ENCODE assay signal across 11 cellular contexts in genomic region chr12:112122823-112123690, GRCh38. TPM values are rescaled to one million over a fixed set of nuclear protein-coding genes. Genes with fewer than 3 reads are reported as not detected.
DNase-seq lines count a peak whose midpoint lies in the region; ATAC-seq, FAIRE-seq and TF ChIP-seq lines count a peak whose summit lies in the region.
"Had no signal": no experiment of that assay in that cellular context is flagged by ENCODE, and none has a peak within 500 bp of the region (broad histone marks: within the 10 kb centered on the region; RNA-seq: fewer than 3 reads in every experiment).

No MANE protein-coding gene starts in this region.

- no peak for ATAC-seq in natural killer cell

- H3K9me3 ChIP-seq in HEK293 (ENCODE audit: control insufficient read depth, insufficient read depth, low read depth, low read length) (no peaks in the 10 kb centered on the region), small intestine (ENCODE audit: control insufficient read depth, low read depth) (no peaks in the 10 kb centered on the region)

- FAIRE-seq in small intestine (lab: Jason Lieb, UNC), result no peak

- WGBS in small intestine, 3 donors, result 44 to 62% (median 53%) methylated on average over 12 of the region's 12 CpGs

- POLR2A ChIA-PET in HEK293 (lab: Yijun Ruan, JAX), result interaction anchor here (0.8 to 1.3 kb wide), 5 partner anchors 9 to 21 kb away, joined by 3 to 5 read pairs (median 3); no protein-coding TSS in a partner anchor

- TF ChIP-seq CTCF in HEK293 (tag by site-specific recombination; IDR thresholded peaks at IDR 0.05) (no peak), fibroblast of villous mesenchyme (IDR thresholded peaks at IDR 0.05; ENCODE audit: insufficient read depth, low read depth, low read length) (no peak), natural killer cell (IDR thresholded peaks at IDR 0.05) (no peak)

- peaks cover 4 to 8% of the 10 kb centered on the region in 2 donors for H3K27me3 Mint-ChIP-seq in natural killer cell (ENCODE audit: low read depth in 2 of 2)

- no peaks in the 10 kb centered on the region for H3K27me3 ChIP-seq in small intestine (ENCODE audit: control insufficient read depth in 2 of 2, insufficient read depth in 2 of 2, low read length in 2 of 2)

- peaks cover 0 to 5% of the 10 kb centered on the region in 2 experiments; a peak in 1 of 3 replicates for H3K36me3 ChIP-seq in HEK293 (ENCODE audit: control insufficient read depth in 2 of 2, insufficient read depth in 1 of 2, low read length in 2 of 2)
- H3K36me3 ChIP-seq in small intestine (ENCODE audit: control insufficient read depth in 2 of 2, insufficient read depth in 2 of 2, low read length in 2 of 2), result no peaks in the 10 kb centered on the region

- peak overlapping the region; percentile 4; the same call in 1 of the 2 replicates for H3K27ac ChIP-seq in HEK293 (ENCODE audit: extremely low read depth, low read depth, low read length)
- H3K27ac ChIP-seq in small intestine (ENCODE audit: low read depth in 1 of 2, low read length in 1 of 2), result peak overlapping the region in 1 of 2 donors; percentile 64

- no peak overlapping the region for H3K27ac Mint-ChIP-seq in natural killer cell
- H3K27ac Mint-ChIP-seq: activated B cell treated with CpG ODN at 0.5 μM for 24 hours had no signal

- intact Hi-C loops in natural killer cell (cut with micrococcal nuclease), result loop anchor here (10.0 kb wide), 2 partner anchors 108 to 178 kb away; partner anchors contain the start of genes ERP29 and TMEM116

- H3K4me1 Mint-ChIP-seq in natural killer cell, result peaks cover 12 to 14% of the 10 kb centered on the region in 2 donors

- H3K4me1 ChIP-seq in HEK293 (ENCODE audit: control insufficient read depth, insufficient read depth, low read length) (peaks cover 18% of the 10 kb centered on the region), small intestine (ENCODE audit: control insufficient read depth in 2 of 2, insufficient read depth in 1 of 2, low read depth in 1 of 2, low read length in 1 of 2) (peaks cover 0 to 5% of the 10 kb centered on the region in 2 donors)

- DNase-seq in T1000 (lab: John Stamatoyannopoulos, UW) (peak; percentile 23), fibroblast of villous mesenchyme (ENCODE audit: low read depth) (peak; percentile 96), small intestine (peak; percentile 29), natural killer cell (no peak)
- no peak for DNase-seq in stimulated activated CD4-positive, alpha-beta T cell treated with anti-CD3 and anti-CD28 coated beads, Interleukin-2, amount 100 ng/mL, for 48 hours
- DNase-seq in activated CD4-positive, alpha-beta T cell treated with anti-CD3 and anti-CD28 coated beads for 4 hours, result no peak
- DNase-seq in activated CD4-positive, alpha-beta T cell treated with anti-CD3 and anti-CD28 coated beads, Interleukin-2, amount 50 U/mL, for 1 hour, result no peak
- DNase-seq: activated B cell treated with CpG ODN at 0.5 μM for 24 hours, NCI-H345, retina had no signal

- H3K4me3 ChIP-seq in HEK293 (ENCODE audit: low read depth, low read length) (no peak overlapping the region), fibroblast of villous mesenchyme (ENCODE audit: low read depth, low read length) (peak overlapping the region; percentile 3), small intestine (ENCODE audit: low read depth in 1 of 2, low read length in 2 of 2) (no peak overlapping the region)

- H3K4me3 Mint-ChIP-seq in natural killer cell, result no peak overlapping the region
- H3K4me3 Mint-ChIP-seq: activated B cell treated with CpG ODN at 0.5 μM for 24 hours had no signal

- no peaks in the 10 kb centered on the region for H3K36me3 Mint-ChIP-seq in natural killer cell

- H3K9me3 Mint-ChIP-seq in natural killer cell, result no peaks in the 10 kb centered on the region
- H3K9me3 Mint-ChIP-seq: activated B cell treated with CpG ODN at 0.5 μM for 24 hours had no signal

- CTCF ChIA-PET in HEK293 (lab: Yijun Ruan, JAX), result interaction anchor here (1.4 to 1.8 kb wide), 2 partner anchors 11 to 14 kb away, joined by 3 to 7 read pairs; partner anchors contain the start of gene NAA25

TF ChIP-seq in HEK293, 187 proteins besides CTCF, POLR2A, EP300 and RAD21 (continues in another document):
- no peak for TF ChIP-seq ZNF37A (tag by site-specific recombination; IDR thresholded peaks at IDR 0.05)
- 0 out of 2 replicates have a peak, but pooled peaks have one; percentile 52 for TF ChIP-seq ZNF2 (tag by site-specific recombination; IDR thresholded peaks at IDR 0.05)
- no peak for TF ChIP-seq PRDM1 (tag by site-specific recombination; IDR thresholded peaks at IDR 0.05)
- TF ChIP-seq KLF10 (tag by site-specific recombination; IDR thresholded peaks at IDR 0.05), result peak; percentile 60
- TF ChIP-seq ZBTB11 (tag by site-specific recombination; conservative IDR thresholded peaks at IDR 0.05; ENCODE audit: low read depth), result no peak
- TF ChIP-seq ZNF433 (tag by site-specific recombination; IDR thresholded peaks at IDR 0.05; ENCODE audit: low read depth), result no peak
- no peak for TF ChIP-seq ZNF10 (tag by site-specific recombination; IDR thresholded peaks at IDR 0.05)
- TF ChIP-seq ZNF223 (tag by site-specific recombination; IDR thresholded peaks at IDR 0.05), result no peak
- TF ChIP-seq PRDM6 (tag by site-specific recombination; IDR thresholded peaks at IDR 0.05), result peak; percentile 85
- peak; percentile 59; the same call in 1 of the 2 replicates for TF ChIP-seq KLF8 (tag by site-specific recombination; IDR thresholded peaks at IDR 0.05)
- TF ChIP-seq ZNF449 (tag by site-specific recombination; IDR thresholded peaks at IDR 0.05), result no peak
- no peak for TF ChIP-seq MEIS1 (CRISPR knock-in tag; IDR thresholded peaks at IDR 0.05; ENCODE audit: borderline replicate concordance)
- no peak for TF ChIP-seq GLI2 (tag by site-specific recombination; IDR thresholded peaks at IDR 0.05; ENCODE audit: borderline replicate concordance, low read depth)
- TF ChIP-seq ZNF664 (tag by site-specific recombination; IDR thresholded peaks at IDR 0.05), result peak; percentile 94
- TF ChIP-seq ZNF23 (tag by site-specific recombination; IDR thresholded peaks at IDR 0.05; ENCODE audit: borderline replicate concordance), result no peak
- TF ChIP-seq ZNF404 (tag by site-specific recombination; IDR thresholded peaks at IDR 0.05), result no peak
- no peak for TF ChIP-seq SCRT2 (tag by site-specific recombination; IDR thresholded peaks at IDR 0.05)
- no peak for TF ChIP-seq ZNF830 (tag by site-specific recombination; IDR thresholded peaks at IDR 0.05; ENCODE audit: low read depth)

RNA-seq across cellular contexts. Expression of gene TRAFD1, which starts 2.3 kb away (rescaled TPM):
- total RNA-seq in fibroblast of villous mesenchyme (30.0 and 47.5 TPM in 2 replicates), natural killer cell (10 to 100 TPM; 35.8 to 45.3 (median 45.2) TPM)
- polyA plus RNA-seq in small intestine, result 10 to 100 TPM; 16.5 to 17.9 (median 17.8) TPM

RNA-seq across cellular contexts. Expression of gene NAA25, which starts 14.5 kb away (rescaled TPM):
- total RNA-seq in fibroblast of villous mesenchyme (25.8 and 30.7 TPM in 2 replicates), natural killer cell (10 to 100 TPM; 25.8 to 34.4 (median 30.7) TPM)
- polyA plus RNA-seq in small intestine, result 1 to 10 TPM; 2.4 to 5.4 (median 3.1) TPM

Comparison
In these comparisons a context has a peak if more than half of its experiments do, and no peak if none do; other contexts are left out.
1. DNase-seq: peak in T1000 (single experiment), fibroblast of villous mesenchyme (single experiment) and small intestine (single experiment); none in stimulated activated CD4-positive, alpha-beta T cell treated with anti-CD3 and anti-CD28 coated beads, Interleukin-2, amount 100 ng/mL, for 48 hours (0 of 2), natural killer cell (single experiment), activated CD4-positive, alpha-beta T cell treated with anti-CD3 and anti-CD28 coated beads for 4 hours (0 of 2) and activated CD4-positive, alpha-beta T cell treated with anti-CD3 and anti-CD28 coated beads, Interleukin-2, amount 50 U/mL, for 1 hour (single experiment).